ENCODE assay signal across 1 cellular context in the genomic region with DNA sequence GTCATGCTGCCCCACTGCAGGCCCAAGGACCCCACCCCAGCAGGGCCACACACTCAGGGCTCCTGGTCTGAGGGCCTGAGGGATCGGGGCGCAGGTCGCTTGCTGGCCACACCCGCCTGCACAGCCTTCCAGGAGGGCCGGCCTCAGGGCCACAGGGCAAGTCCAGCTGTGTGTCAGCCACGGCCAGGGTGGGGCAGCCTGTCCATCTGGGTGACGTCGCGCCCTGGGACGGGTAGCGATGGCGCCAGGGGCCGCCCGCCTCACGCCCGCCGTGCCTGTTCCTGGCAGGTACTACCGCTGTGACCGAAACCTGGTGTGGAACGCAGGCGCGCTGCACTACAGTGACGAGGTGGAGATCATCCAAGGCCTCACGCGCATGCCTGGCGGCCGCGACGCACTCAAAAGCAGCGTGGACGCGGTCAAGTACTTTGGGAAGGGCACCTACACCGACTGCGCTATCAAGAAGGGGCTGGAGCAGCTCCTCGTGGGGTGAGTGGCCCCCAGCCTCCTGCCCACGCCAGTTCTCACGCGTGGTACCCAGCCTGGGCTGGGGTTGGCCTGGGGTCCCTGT.
A peak's percentile ranks its signal among the peaks of the same experiment; 100 is the strongest.
TF ChIP-seq lines count a peak whose summit lies in the region.

No MANE protein-coding gene starts in this region.

TF ChIP-seq in K562, 482 proteins besides CTCF, POLR2A, EP300 and RAD21 (continued from another document):
- TF ChIP-seq PKNOX1 (IDR thresholded peaks at IDR 0.05) (peak; percentile 81), MAZ (CRISPR knock-in tag; conservative IDR thresholded peaks at IDR 0.05 in 1 of 2, IDR thresholded peaks at IDR 0.05 in 1 of 2) (0 out of 4 replicates have a peak, but pooled peaks of 1 of the 2 experiments have one; percentile 29), JUN (IDR thresholded peaks at IDR 0.05; ENCODE audit: borderline replicate concordance, low read depth, low read length) (no peak), JUN (CRISPR knock-in tag; IDR thresholded peaks at IDR 0.05; ENCODE audit: borderline replicate concordance) (peak; percentile 55; the same call in 1 of the 2 replicates), ATF1 (CRISPR knock-in tag; IDR thresholded peaks at IDR 0.05) (no peak), ATF1 (tag; IDR thresholded peaks at IDR 0.05) (peak; percentile 64), YY1 (IDR thresholded peaks at IDR 0.05; ENCODE audit: borderline replicate concordance in 1 of 3, control insufficient read depth in 1 of 3, extremely low read depth in 1 of 3, insufficient read depth in 3 of 3, insufficient read length in 1 of 3, insufficient replicate concordance in 2 of 3, low read depth in 1 of 3, low read length in 2 of 3) (peak in 1 of 3 experiments; percentile 25), MAX (CRISPR knock-in tag; IDR thresholded peaks at IDR 0.05) (peak; percentile 79), ZFX (CRISPR knock-in tag; IDR thresholded peaks at IDR 0.05) (peak; percentile 22; the same call in 1 of the 2 replicates), CTBP1 (IDR thresholded peaks at IDR 0.05; ENCODE audit: borderline replicate concordance) (peak; percentile 26; the same call in 1 of the 2 replicates), SMARCE1 (IDR thresholded peaks at IDR 0.05) (no peak), HNRNPL (IDR thresholded peaks at IDR 0.05; ENCODE audit: low read depth, low read length) (peak; percentile 43; the same call in 1 of the 2 replicates), AFF1 (IDR thresholded peaks at IDR 0.05; ENCODE audit: low read depth in 1 of 2, partially characterized antibody in 2 of 2) (no peak)
- TF ChIP-seq, protein P1, sequence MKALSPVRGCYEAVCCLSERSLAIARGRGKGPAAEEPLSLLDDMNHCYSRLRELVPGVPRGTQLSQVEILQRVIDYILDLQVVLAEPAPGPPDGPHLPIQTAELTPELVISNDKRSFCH (CRISPR knock-in tag; IDR thresholded peaks at IDR 0.05): no peak
- TF ChIP-seq, protein P1 (tag; IDR thresholded peaks at IDR 0.05): 0 out of 2 replicates have a peak, but pooled peaks have one; percentile 23
